ENCODE assay signal across 8 cellular contexts in genomic region chr15:56918046-56918906, GRCh38. TPM values are rescaled to one million over a fixed set of nuclear protein-coding genes. Genes with fewer than 3 reads are reported as not detected.
A peak's percentile ranks its signal among the peaks of the same experiment; 100 is the strongest.
DNase-seq lines count a peak whose midpoint lies in the region; ATAC-seq and TF ChIP-seq lines count a peak whose summit lies in the region.

TCF12 (plus strand) TSS chr15:56918644; CDS start chr15:56919914, 1,270 bp downstream.

- H3K36me3 Mint-ChIP-seq in activated CD4-positive, alpha-beta T cell treated with anti-CD3 and anti-CD28 coated beads, Interleukin-2, amount 10 ng/mL, durations not matched to agents 7 days and 5 days (ENCODE audit: low read depth), result peaks cover 19% of the 10 kb centered on the region

- H3K4me3 ChIP-seq in left lung, result peak within 1 kb of the TSS; percentile 78 to 79

- H3K9me3 Mint-ChIP-seq in activated CD4-positive, alpha-beta T cell treated with anti-CD3 and anti-CD28 coated beads, Interleukin-2, amount 10 ng/mL, durations not matched to agents 7 days and 5 days, result peaks cover 2% of the 10 kb centered on the region

- H3K27ac Mint-ChIP-seq in activated CD4-positive, alpha-beta T cell treated with anti-CD3 and anti-CD28 coated beads, Interleukin-2, amount 10 ng/mL, durations not matched to agents 7 days and 5 days, result peak within 1 kb of the TSS; percentile 88

- H3K4me1 Mint-ChIP-seq in activated CD4-positive, alpha-beta T cell treated with anti-CD3 and anti-CD28 coated beads, Interleukin-2, amount 10 ng/mL, durations not matched to agents 7 days and 5 days, result peaks cover 33% of the 10 kb centered on the region

- H3K9me3 ChIP-seq in left lung, result no peaks in the 10 kb centered on the region

- H3K27me3 ChIP-seq in left lung, result no peaks in the 10 kb centered on the region

- peak within 1 kb of the TSS; percentile 88 for H3K4me3 Mint-ChIP-seq in activated CD4-positive, alpha-beta T cell treated with anti-CD3 and anti-CD28 coated beads, Interleukin-2, amount 10 ng/mL, durations not matched to agents 7 days and 5 days

- ATAC-seq in GM19324 (IDR thresholded peaks at IDR 0.05; ENCODE audit: low FRiP score, unreplicated experiment) (peak; percentile 78), HG03469 (IDR thresholded peaks at IDR 0.05; ENCODE audit: unreplicated experiment) (peak; percentile 41), left lung (peak; percentile 95)

- peaks cover 10 to 46% of the 10 kb centered on the region in 2 donors for H3K4me1 ChIP-seq in left lung

- peak in 1 of 2 donors; percentile 32 for TF ChIP-seq CTCF in left lung (IDR thresholded peaks at IDR 0.05)

- DNase-seq in C1 segment of cervical spinal cord (lab: John Stamatoyannopoulos, UW) (peak; percentile 59 to 94 (median 88)), NCI-H526 treated with DMSO at 0.1 percent for 48 hours (lab: John Stamatoyannopoulos, UW) (peak; percentile 89), dedifferentiated amniotic fluid mesenchymal stem cell (ENCODE audit: extremely low spot score) (peak; percentile 94), left lung (peak; percentile 96 to 98)
- DNase-seq in activated CD4-positive, alpha-beta T cell treated with anti-CD3 and anti-CD28 coated beads, Interleukin-2, amount 10 ng/mL, durations not matched to agents 7 days and 5 days, result peak; percentile 85
- DNase-seq in stimulated activated CD4-positive, alpha-beta T cell treated with anti-CD3 and anti-CD28 coated beads, Interleukin-2, amount 100 ng/mL, for 48 hours, result peak; percentile 85

- intact Hi-C loops in left lung (cut with DNase I), result no loop called here

- peak within 1 kb of the TSS; percentile 94 to 96 for H3K27ac ChIP-seq in left lung

- no peaks in the 10 kb centered on the region for H3K27me3 Mint-ChIP-seq in activated CD4-positive, alpha-beta T cell treated with anti-CD3 and anti-CD28 coated beads, Interleukin-2, amount 10 ng/mL, durations not matched to agents 7 days and 5 days

- CTCF ChIA-PET in activated CD4-positive, alpha-beta T cell treated with anti-CD3 and anti-CD28 coated beads, Interleukin-2, amount 10 ng/mL, durations not matched to agents 7 days and 5 days (lab: Charles Lee), result interaction anchor here (0.9 to 1.6 kb wide), 7 partner anchors 11 to 369 kb away, joined by 3 to 10 read pairs (median 4); no protein-coding TSS in a partner anchor

- POLR2A ChIA-PET in activated CD4-positive, alpha-beta T cell treated with anti-CD3 and anti-CD28 coated beads, Interleukin-2, amount 10 ng/mL, durations not matched to agents 7 days and 5 days (lab: Charles Lee), result interaction anchor here (0.6 to 1.1 kb wide), 3 partner anchors 12 to 218 kb away, joined by 6 read pairs; no protein-coding TSS in a partner anchor

- peaks cover 0 to 6% of the 10 kb centered on the region in 2 donors for H3K36me3 ChIP-seq in left lung

RNA-seq across cellular contexts. Expression of gene TCF12, which starts in this region (rescaled TPM):
- total RNA-seq in activated CD4-positive, alpha-beta T cell treated with anti-CD3 and anti-CD28 coated beads, Interleukin-2, amount 10 ng/mL, durations not matched to agents 7 days and 5 days, result 10 to 100 TPM; 50.9 to 60.8 TPM
- 100 to 1,000 TPM; 106 to 116 TPM for total RNA-seq in left lung

Comparison
In these comparisons a context has a peak if more than half of its experiments do, and no peak if none do; other contexts are left out.
1. Peak in every context shown above with its lines: DNase-seq, ATAC-seq, H3K4me3 ChIP-seq and H3K27ac ChIP-seq.
2. ATAC-seq: peak in every context shown above with its lines; median percentile 95 in left lung; 78 in GM19324; 41 in HG03469.